Comparison of ENCODE assay signal across 33 cellular contexts in the genomic region with DNA sequence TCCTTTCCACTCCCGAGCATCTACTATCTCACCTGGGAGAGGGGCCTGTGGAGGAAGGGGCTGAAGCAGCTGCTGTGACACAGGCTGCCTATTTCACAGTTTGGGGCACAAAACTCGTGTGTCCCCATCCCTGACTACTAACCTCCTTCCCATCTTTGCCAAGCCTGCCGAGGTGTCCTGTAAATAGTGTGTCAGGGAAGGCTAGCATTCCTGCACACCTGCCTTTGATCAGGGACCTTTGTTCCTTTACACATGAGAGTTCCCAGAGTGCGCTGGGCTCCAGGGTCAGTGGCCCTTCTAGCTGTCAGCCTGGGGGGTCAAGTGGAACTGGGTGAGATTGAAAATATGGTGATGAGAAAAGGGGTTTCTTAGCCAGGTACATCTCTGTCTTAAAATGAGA. TPM values are rescaled to one million over a fixed set of nuclear protein-coding genes. Genes with fewer than 3 reads are reported as not detected.
"Had no signal": no experiment of that assay in that cellular context is flagged by ENCODE, and none has a peak within 500 bp of the region (broad histone marks: within the 10 kb centered on the region; RNA-seq: fewer than 3 reads in every experiment).

No MANE protein-coding gene starts in this region.

- H3K4me1 ChIP-seq: adrenal gland, breast epithelium, colonic mucosa, foreskin keratinocyte, gastrocnemius medialis had no signal

- H3K4me3 ChIP-seq: adrenal gland, body of pancreas, breast epithelium, cardiac muscle cell, colonic mucosa, dorsolateral prefrontal cortex, gastrocnemius medialis had no signal

- DNase-seq: activated CD4-positive, alpha-beta memory T cell treated with anti-CD3 and anti-CD28 coated beads for 36 hours; activated CD4-positive, alpha-beta T cell treated with anti-CD3 and anti-CD28 coated beads for 36 hours; activated CD4-positive, CD25-positive, alpha-beta regulatory T cell; activated CD4-positive, CD25-positive, alpha-beta regulatory T cell treated with anti-CD3 and anti-CD28 coated beads, Interleukin-2, amount 50 U/mL, for 72 hours; activated CD8-positive, alpha-beta memory T cell treated with anti-CD3 and anti-CD28 coated beads, Interleukin-2, amount 10 ng/mL, durations not matched to agents 7 days and 5 days; activated CD8-positive, alpha-beta memory T cell treated with anti-CD3 and anti-CD28 coated beads, Interleukin-2, amount 50 U/mL, for 4 hours; activated CD8-positive, alpha-beta T cell treated with anti-CD3 and anti-CD28 coated beads, Interleukin-2, amount 10 ng/mL, durations not matched to agents 7 days and 5 days; activated effector memory CD4-positive, alpha-beta T cell treated with anti-CD3 and anti-CD28 coated beads, Interleukin-2, amount 50 U/mL, for 16 hours; activated naive CD4-positive, alpha-beta T cell treated with anti-CD3 and anti-CD28 coated beads for 36 hours; activated naive CD8-positive, alpha-beta T cell treated with anti-CD3 and anti-CD28 coated beads for 36 hours; activated naive CD8-positive, alpha-beta T cell treated with anti-CD3 and anti-CD28 coated beads, Interleukin-2, amount 50 U/mL, for 24 hours; activated T-cell treated with anti-CD3 and anti-CD28 coated beads, Interleukin-2, amount 50 U/mL, for 1 hour; activated T-cell treated with anti-CD3 and anti-CD28 coated beads, Interleukin-2, amount 50 U/mL, for 48 hours; adrenal gland; amygdala; aorta; central memory CD4-positive, alpha-beta T cell; cerebellar nuclear complex; colonic mucosa; dorsolateral prefrontal cortex; effector memory CD4-positive, alpha-beta T cell; endodermal cell; foreskin keratinocyte; gastrocnemius medialis; glutamatergic neuron; SW 1271; T-cell; T1000; WERI-Rb-1 had no signal

- H3K9me3 ChIP-seq: adrenal gland, body of pancreas, breast epithelium, colonic mucosa, gastrocnemius medialis had no signal

- ATAC-seq: activated CD4-positive, alpha-beta T cell treated with anti-CD3 and anti-CD28 coated beads for 36 hours; activated CD8-positive, alpha-beta memory T cell treated with anti-CD3 and anti-CD28 coated beads, Interleukin-2, amount 10 ng/mL, durations not matched to agents 7 days and 5 days; activated CD8-positive, alpha-beta T cell treated with anti-CD3 and anti-CD28 coated beads, Interleukin-2, amount 10 ng/mL, durations not matched to agents 7 days and 5 days; activated naive CD8-positive, alpha-beta T cell treated with anti-CD3 and anti-CD28 coated beads, Interleukin-2, amount 50 U/mL, for 24 hours; foreskin keratinocyte; gastrocnemius medialis; T-cell had no signal

- H3K36me3 ChIP-seq: adrenal gland, breast epithelium, cardiac muscle cell, colonic mucosa, gastrocnemius medialis, WERI-Rb-1 had no signal

- H3K27ac ChIP-seq: adrenal gland, breast epithelium, cardiac muscle cell, colonic mucosa, foreskin keratinocyte, gastrocnemius medialis, WERI-Rb-1 had no signal

- H3K27me3 ChIP-seq: adrenal gland, body of pancreas, breast epithelium, cardiac muscle cell, colonic mucosa, dorsolateral prefrontal cortex, gastrocnemius medialis had no signal

RNA-seq across cellular contexts. Expression of gene TF, which starts 13.0 kb away (rescaled TPM):
- total RNA-seq: activated T-helper 1 cell treated with anti-CD3 and anti-CD28 coated beads, Interleukin-12 subunit alpha, Interleukin-12 subunit beta, Interleukin-2, Interleukin-4 antibody, amounts not matched to agents 30 ng/mL and 10 ng/mL and 1 ng/mL, durations not matched to agents 14 hours and 24 hours and 36 hours had no signal
